ENCODE assay signal across 16 cellular contexts in genomic region chr1:97925982-97926708, GRCh38. TPM values are rescaled to one million over a fixed set of nuclear protein-coding genes. Genes with fewer than 3 reads are reported as not detected.
DNase-seq lines count a peak whose midpoint lies in the region; ATAC-seq and TF ChIP-seq lines count a peak whose summit lies in the region.
"Had no signal": no experiment of that assay in that cellular context is flagged by ENCODE, and none has a peak within 500 bp of the region (broad histone marks: within the 10 kb centered on the region; RNA-seq: fewer than 3 reads in every experiment).

No MANE protein-coding gene starts in this region.

- no peaks in the 10 kb centered on the region for H3K9me3 Mint-ChIP-seq in activated CD4-positive, alpha-beta T cell treated with anti-CD3 and anti-CD28 coated beads for 36 hours (ENCODE audit: low read depth)
- no peaks in the 10 kb centered on the region for H3K9me3 Mint-ChIP-seq in Caco-2 (ENCODE audit: unreplicated experiment)
- no peaks in the 10 kb centered on the region for H3K9me3 Mint-ChIP-seq in activated CD8-positive, alpha-beta T cell treated with anti-CD3 and anti-CD28 coated beads for 36 hours

- intact Hi-C loops in activated CD4-positive, alpha-beta T cell treated with anti-CD3 and anti-CD28 coated beads for 36 hours (cut with DNase I, micrococcal nuclease), result loop anchor here in 1 of 2 experiments (10.0 kb wide), 1 partner anchor 1201 kb away; the partner anchor contains the start of gene PTBP2
- intact Hi-C loops in Caco-2 (cut with micrococcal nuclease; ENCODE audit: unreplicated experiment), result no loop called here
- intact Hi-C loops in activated CD8-positive, alpha-beta T cell treated with anti-CD3 and anti-CD28 coated beads for 36 hours (cut with micrococcal nuclease), result no loop called here
- intact Hi-C loops in left colon (cut with DNase I, micrococcal nuclease), result no loop called here

- no peaks in the 10 kb centered on the region for H3K27me3 ChIP-seq in Caco-2 (replicated peaks; ENCODE audit: control insufficient read depth, insufficient read depth, low read length)

- no peak overlapping the region for H3K4me3 ChIP-seq in Caco-2 (ENCODE audit: low read depth, low read length)
- H3K4me3 ChIP-seq: HAP-1, PC-9 had no signal

- BruUV-seq in Caco-2 (replicated peaks; lab: Mats Ljungman, UMichigan), result no TSS peak

- no peak overlapping the region for H3K4me3 Mint-ChIP-seq in activated CD4-positive, alpha-beta T cell treated with anti-CD3 and anti-CD28 coated beads for 36 hours
- H3K4me3 Mint-ChIP-seq in Caco-2 (ENCODE audit: unreplicated experiment), result no peak overlapping the region
- no peak overlapping the region for H3K4me3 Mint-ChIP-seq in activated CD8-positive, alpha-beta T cell treated with anti-CD3 and anti-CD28 coated beads for 36 hours
- H3K4me3 Mint-ChIP-seq: B cell had no signal

- no peaks in the 10 kb centered on the region for H3K9me3 ChIP-seq in Caco-2
- H3K9me3 ChIP-seq: HAP-1 had no signal

- H3K27me3 Mint-ChIP-seq in activated CD4-positive, alpha-beta T cell treated with anti-CD3 and anti-CD28 coated beads for 36 hours, result no peaks in the 10 kb centered on the region
- H3K27me3 Mint-ChIP-seq in Caco-2 (ENCODE audit: insufficient read depth, unreplicated experiment), result no peaks in the 10 kb centered on the region
- H3K27me3 Mint-ChIP-seq in activated CD8-positive, alpha-beta T cell treated with anti-CD3 and anti-CD28 coated beads for 36 hours, result no peaks in the 10 kb centered on the region
- H3K27me3 Mint-ChIP-seq: B cell had no signal

- POLR2A ChIA-PET in activated CD4-positive, alpha-beta T cell treated with anti-CD3 and anti-CD28 coated beads for 36 hours (lab: Charles Lee), result no interaction called here
- POLR2A ChIA-PET in Caco-2 (lab: Charles Lee), result no interaction called here
- POLR2A ChIA-PET in activated CD8-positive, alpha-beta T cell treated with anti-CD3 and anti-CD28 coated beads for 36 hours (lab: Charles Lee), result no interaction called here

- no peak for DNase-seq in activated CD4-positive, alpha-beta T cell treated with anti-CD3 and anti-CD28 coated beads for 36 hours
- DNase-seq in activated CD4-positive, alpha-beta T cell treated with anti-CD3 and anti-CD28 coated beads, Interleukin-2, amount 50 U/mL, for 1 hour, result no peak
- no peak for DNase-seq in Caco-2
- DNase-seq in activated CD8-positive, alpha-beta T cell treated with anti-CD3 and anti-CD28 coated beads for 36 hours, result no peak
- DNase-seq in left colon, result no peak
- DNase-seq in hepatic stellate cell (ENCODE audit: low spot score), result no peak
- DNase-seq in NOMO-1 treated with dmso at 0.1 percent for 144 hours (lab: John Stamatoyannopoulos, UW; ENCODE audit: unreplicated experiment), result no peak
- DNase-seq in HT-29 (ENCODE audit: low spot score), result no peak
- DNase-seq: COR-L47, NCI-H1105, NCI-H1694, NCI-H2081 treated with DMSO at 0.1 percent for 48 hours, NCI-H82, PC-9 had no signal

- no peaks in the 10 kb centered on the region for H3K4me1 ChIP-seq in Caco-2
- H3K4me1 ChIP-seq: HAP-1 had no signal

- CTCF ChIA-PET in activated CD4-positive, alpha-beta T cell treated with anti-CD3 and anti-CD28 coated beads for 36 hours (lab: Charles Lee), result no interaction called here
- CTCF ChIA-PET in Caco-2 (lab: Charles Lee), result no interaction called here
- CTCF ChIA-PET in activated CD8-positive, alpha-beta T cell treated with anti-CD3 and anti-CD28 coated beads for 36 hours (lab: Charles Lee), result no interaction called here

- peak; percentile 62 for ATAC-seq in activated CD4-positive, alpha-beta T cell treated with anti-CD3 and anti-CD28 coated beads for 36 hours
- peak; percentile 11 for ATAC-seq in activated CD8-positive, alpha-beta T cell treated with anti-CD3 and anti-CD28 coated beads for 36 hours
- ATAC-seq in left colon, result peak; percentile 47

- H3K27ac Mint-ChIP-seq in activated CD4-positive, alpha-beta T cell treated with anti-CD3 and anti-CD28 coated beads for 36 hours, result no peak overlapping the region
- H3K27ac Mint-ChIP-seq in Caco-2 (ENCODE audit: unreplicated experiment), result peak overlapping the region; percentile 17
- H3K27ac Mint-ChIP-seq in activated CD8-positive, alpha-beta T cell treated with anti-CD3 and anti-CD28 coated beads for 36 hours, result no peak overlapping the region
- H3K27ac Mint-ChIP-seq: B cell had no signal

- H3K36me3 Mint-ChIP-seq in activated CD4-positive, alpha-beta T cell treated with anti-CD3 and anti-CD28 coated beads for 36 hours (ENCODE audit: low read depth), result no peaks in the 10 kb centered on the region
- H3K36me3 Mint-ChIP-seq in Caco-2 (ENCODE audit: insufficient read depth, unreplicated experiment), result no peaks in the 10 kb centered on the region
- no peaks in the 10 kb centered on the region for H3K36me3 Mint-ChIP-seq in activated CD8-positive, alpha-beta T cell treated with anti-CD3 and anti-CD28 coated beads for 36 hours (ENCODE audit: low read depth)

- H3K36me3 ChIP-seq in Caco-2 (ENCODE audit: control insufficient read depth, insufficient read depth, low read length), result no peaks in the 10 kb centered on the region
- H3K36me3 ChIP-seq: HAP-1 had no signal

- H3K4me1 Mint-ChIP-seq in activated CD4-positive, alpha-beta T cell treated with anti-CD3 and anti-CD28 coated beads for 36 hours, result peaks cover 15% of the 10 kb centered on the region
- peaks cover 7% of the 10 kb centered on the region for H3K4me1 Mint-ChIP-seq in Caco-2 (ENCODE audit: low read depth, unreplicated experiment)
- H3K4me1 Mint-ChIP-seq in activated CD8-positive, alpha-beta T cell treated with anti-CD3 and anti-CD28 coated beads for 36 hours (ENCODE audit: low read depth), result peaks cover 21% of the 10 kb centered on the region

- TF ChIP-seq CTCF in Caco-2 (IDR thresholded peaks at IDR 0.05; ENCODE audit: insufficient read depth in 1 of 2, low read depth in 1 of 2, low read length in 1 of 2, severe bottlenecking in 1 of 2, unreplicated experiment in 1 of 2), result no peak
- TF ChIP-seq CTCF in activated CD8-positive, alpha-beta T cell treated with anti-CD3 and anti-CD28 coated beads for 36 hours (IDR thresholded peaks at IDR 0.05), result no peak

RNA-seq across cellular contexts. Expression of gene DPYD, which starts 5.3 kb away (rescaled TPM):
- 1 to 10 TPM; 6.8 to 7.1 TPM for total RNA-seq in activated CD4-positive, alpha-beta T cell treated with anti-CD3 and anti-CD28 coated beads for 36 hours
- total RNA-seq in Caco-2 (2022), result 7.0 and 7.6 TPM in 2 replicates
- 10 to 100 TPM; 10.7 to 10.8 TPM for total RNA-seq in activated CD8-positive, alpha-beta T cell treated with anti-CD3 and anti-CD28 coated beads for 36 hours
- 10 to 100 TPM; 10.6 to 12.9 TPM for total RNA-seq in left colon
- 1.5 and 2.1 TPM in 2 replicates for total RNA-seq in HT-29 (2014; rRNA removed; shearing (Covaris generic))

Comparison
In these comparisons a context has a peak if more than half of its experiments do, and no peak if none do; other contexts are left out.
1. ATAC-seq: peak in every context shown above with its lines; median percentile 62 in activated CD4-positive, alpha-beta T cell treated with anti-CD3 and anti-CD28 coated beads for 36 hours; 47 in left colon; 11 in activated CD8-positive, alpha-beta T cell treated with anti-CD3 and anti-CD28 coated beads for 36 hours.